Comparison of ENCODE assay signal across 9 cellular contexts in genomic region chr11:117328414-117329010, GRCh38. TPM values are rescaled to one million over a fixed set of nuclear protein-coding genes. Genes with fewer than 3 reads are reported as not detected.
DNase-seq lines count a peak whose midpoint lies in the region; ATAC-seq and TF ChIP-seq lines count a peak whose summit lies in the region.
"Had no signal": no experiment of that assay in that cellular context is flagged by ENCODE, and none has a peak within 500 bp of the region (broad histone marks: within the 10 kb centered on the region; RNA-seq: fewer than 3 reads in every experiment).

No MANE protein-coding gene starts in this region.

- peak; percentile 10 for ATAC-seq in HG02885 (IDR thresholded peaks at IDR 0.05; ENCODE audit: poor library complexity, unreplicated experiment)

- H3K27ac Mint-ChIP-seq in chondrocyte (ENCODE audit: unreplicated experiment) = no peak overlapping the region
- H3K27ac Mint-ChIP-seq: stimulated activated naive CD8-positive, alpha-beta T cell treated with anti-CD3 and anti-CD28 coated beads, Interleukin-15, Interleukin-2, amounts not matched to agents 100 ng/mL and 50 ng/mL, for 24 hours had no signal

- no peaks in the 10 kb centered on the region for H3K36me3 Mint-ChIP-seq in chondrocyte (ENCODE audit: low read depth)

- H3K4me3 Mint-ChIP-seq in chondrocyte (ENCODE audit: unreplicated experiment) = no peak overlapping the region
- H3K4me3 Mint-ChIP-seq: stimulated activated naive CD8-positive, alpha-beta T cell treated with anti-CD3 and anti-CD28 coated beads, Interleukin-15, Interleukin-2, amounts not matched to agents 100 ng/mL and 50 ng/mL, for 24 hours had no signal

- H3K79me1 ChIP-seq in mesendoderm (ENCODE audit: low read length) = peaks cover 2% of the 10 kb centered on the region

- no peaks in the 10 kb centered on the region for H3K36me3 ChIP-seq in effector memory CD4-positive, alpha-beta T cell (ENCODE audit: control insufficient read depth, insufficient read depth, low read length)
- H3K36me3 ChIP-seq in mesendoderm (ENCODE audit: control insufficient read depth, insufficient read depth, low read length) = no peaks in the 10 kb centered on the region

- H3K9ac ChIP-seq in mesendoderm (ENCODE audit: low read length) = peak overlapping the region; percentile 91

- peak overlapping the region; percentile 89 for H3K56ac ChIP-seq in mesendoderm (ENCODE audit: low read length)

- H3K27me3 ChIP-seq in effector memory CD4-positive, alpha-beta T cell (replicated peaks; ENCODE audit: control insufficient read depth, insufficient read depth, low read length, poor library complexity, severe bottlenecking) = no peaks in the 10 kb centered on the region
- no peaks in the 10 kb centered on the region for H3K27me3 ChIP-seq in mesendoderm (ENCODE audit: insufficient read depth, low read length, poor library complexity)

- no peaks in the 10 kb centered on the region for H3K27me3 Mint-ChIP-seq in chondrocyte (ENCODE audit: low read depth)
- H3K27me3 Mint-ChIP-seq: stimulated activated naive CD8-positive, alpha-beta T cell treated with anti-CD3 and anti-CD28 coated beads, Interleukin-15, Interleukin-2, amounts not matched to agents 100 ng/mL and 50 ng/mL, for 24 hours had no signal

- H3K4ac ChIP-seq in mesendoderm (ENCODE audit: low read depth, low read length) = no peak overlapping the region

- no peak overlapping the region for H3K23ac ChIP-seq in mesendoderm (ENCODE audit: low read length)

- H3K4me1 ChIP-seq in effector memory CD4-positive, alpha-beta T cell (ENCODE audit: control insufficient read depth, insufficient read depth, low read length, poor library complexity, severe bottlenecking) = peaks cover 9% of the 10 kb centered on the region
- peaks cover 3% of the 10 kb centered on the region for H3K4me1 ChIP-seq in mesendoderm (ENCODE audit: control insufficient read depth, low read depth, low read length)

- no peak for TF ChIP-seq CTCF in GM12865 (IDR thresholded peaks at IDR 0.05; ENCODE audit: insufficient read depth, low read depth, low read length, missing control alignments)
- TF ChIP-seq CTCF in chondrocyte (IDR thresholded peaks at IDR 0.05) = no peak

- WGBS in mesendoderm (ENCODE audit: extremely low coverage, insufficient coverage, low lambda C conversion rate) = no CpG with 5 or more reads among the region's 15 CpGs

- H3K27ac ChIP-seq in effector memory CD4-positive, alpha-beta T cell (ENCODE audit: insufficient read depth, low read length, poor library complexity, severe bottlenecking) = peak overlapping the region; percentile 86
- no peak overlapping the region for H3K27ac ChIP-seq in mesendoderm (ENCODE audit: low read depth, low read length)

- no peak overlapping the region for H4K8ac ChIP-seq in mesendoderm (ENCODE audit: low read depth, low read length)

- no peak overlapping the region for H2BK120ac ChIP-seq in mesendoderm (ENCODE audit: low read depth, low read length)

- no peaks in the 10 kb centered on the region for H3K9me3 Mint-ChIP-seq in chondrocyte (ENCODE audit: low read depth)
- H3K9me3 Mint-ChIP-seq: stimulated activated naive CD8-positive, alpha-beta T cell treated with anti-CD3 and anti-CD28 coated beads, Interleukin-15, Interleukin-2, amounts not matched to agents 100 ng/mL and 50 ng/mL, for 24 hours had no signal

- DNase-seq in GM12865 (ENCODE audit: low read depth) = peak; percentile 29
- peak; percentile 11 for DNase-seq in OCI-M2 (lab: John Stamatoyannopoulos, UW; ENCODE audit: unreplicated experiment)
- no peak for DNase-seq in effector memory CD4-positive, alpha-beta T cell
- DNase-seq in mesendoderm = peak; percentile 43
- no peak for DNase-seq in chondrocyte (ENCODE audit: low spot score)
- no peak for DNase-seq in NCI-H2196 treated with DMSO at 0.1 percent for 48 hours (lab: John Stamatoyannopoulos, UW; ENCODE audit: unreplicated experiment)
- DNase-seq in SHP77 (lab: John Stamatoyannopoulos, UW) = no peak

- no peak overlapping the region for H4K5ac ChIP-seq in mesendoderm (ENCODE audit: low read length)

- H3K4me1 Mint-ChIP-seq in chondrocyte (ENCODE audit: low read depth) = peaks cover 11% of the 10 kb centered on the region

- H3K9me3 ChIP-seq in effector memory CD4-positive, alpha-beta T cell (ENCODE audit: control insufficient read depth, low read length) = no peaks in the 10 kb centered on the region

- H3K18ac ChIP-seq in mesendoderm (ENCODE audit: low read length) = no peak overlapping the region

- no peak overlapping the region for H2BK15ac ChIP-seq in mesendoderm (replicated peaks; ENCODE audit: low read depth)

- no peaks in the 10 kb centered on the region for H3K79me2 ChIP-seq in mesendoderm (ENCODE audit: control insufficient read depth, insufficient read depth, low read length)

- H2BK5ac ChIP-seq in mesendoderm (ENCODE audit: low read length) = no peak overlapping the region

- H2AK5ac ChIP-seq in mesendoderm (ENCODE audit: low read length) = no peak overlapping the region

- H3K4me2 ChIP-seq in mesendoderm (ENCODE audit: low read length) = peak overlapping the region; percentile 59

- peak overlapping the region; percentile 89 for H3K4me3 ChIP-seq in GM12865 (ENCODE audit: low read depth, low read length)
- H3K4me3 ChIP-seq in effector memory CD4-positive, alpha-beta T cell (ENCODE audit: insufficient read depth, low read depth, low read length, poor library complexity, severe bottlenecking) = peak overlapping the region; percentile 73
- H3K4me3 ChIP-seq in mesendoderm (ENCODE audit: low read length) = peak overlapping the region; percentile 89

RNA-seq across cellular contexts. Expression of gene CEP164, which starts 0.9 kb away (rescaled TPM):
- 17.4 TPM for polyA plus RNA-seq in mesendoderm (2013, experiment 1 of 2)
- polyA plus RNA-seq in mesendoderm (2013, experiment 2 of 2) = 16.2 TPM
- total RNA-seq in chondrocyte = 29.2 to 32.4 TPM (median 29.9 TPM) in 3 replicates

RNA-seq across cellular contexts. Expression of gene BACE1, which starts 12.5 kb away (rescaled TPM):
- 6.1 TPM for polyA plus RNA-seq in mesendoderm (2013, experiment 1 of 2)
- polyA plus RNA-seq in mesendoderm (2013, experiment 2 of 2) = 6.0 TPM
- 62.7 to 67.2 TPM (median 66.0 TPM) in 3 replicates for total RNA-seq in chondrocyte

RNA-seq across cellular contexts. Expression of gene BACE1-AS, which starts 37.4 kb away (rescaled TPM):
- 4.8 TPM for polyA plus RNA-seq in mesendoderm (2013, experiment 1 of 2)
- polyA plus RNA-seq in mesendoderm (2013, experiment 2 of 2) = 5.1 TPM
- total RNA-seq in chondrocyte = 6.4 to 8.3 TPM (median 7.2 TPM) in 3 replicates

Comparison
In these comparisons a context has a peak if more than half of its experiments do, and no peak if none do; other contexts are left out.
1. DNase-seq: peak in GM12865 (single experiment), OCI-M2 (single experiment) and mesendoderm (single experiment); none in effector memory CD4-positive, alpha-beta T cell (0 of 3), chondrocyte (single experiment), NCI-H2196 treated with DMSO at 0.1 percent for 48 hours (single experiment) and SHP77 (0 of 2).
2. Peak in every context shown above with its lines, with median percentiles within 50 percentile points of each other: H3K4me3 ChIP-seq.